Comparison of ENCODE assay signal across 11 cellular contexts in the genomic region with DNA sequence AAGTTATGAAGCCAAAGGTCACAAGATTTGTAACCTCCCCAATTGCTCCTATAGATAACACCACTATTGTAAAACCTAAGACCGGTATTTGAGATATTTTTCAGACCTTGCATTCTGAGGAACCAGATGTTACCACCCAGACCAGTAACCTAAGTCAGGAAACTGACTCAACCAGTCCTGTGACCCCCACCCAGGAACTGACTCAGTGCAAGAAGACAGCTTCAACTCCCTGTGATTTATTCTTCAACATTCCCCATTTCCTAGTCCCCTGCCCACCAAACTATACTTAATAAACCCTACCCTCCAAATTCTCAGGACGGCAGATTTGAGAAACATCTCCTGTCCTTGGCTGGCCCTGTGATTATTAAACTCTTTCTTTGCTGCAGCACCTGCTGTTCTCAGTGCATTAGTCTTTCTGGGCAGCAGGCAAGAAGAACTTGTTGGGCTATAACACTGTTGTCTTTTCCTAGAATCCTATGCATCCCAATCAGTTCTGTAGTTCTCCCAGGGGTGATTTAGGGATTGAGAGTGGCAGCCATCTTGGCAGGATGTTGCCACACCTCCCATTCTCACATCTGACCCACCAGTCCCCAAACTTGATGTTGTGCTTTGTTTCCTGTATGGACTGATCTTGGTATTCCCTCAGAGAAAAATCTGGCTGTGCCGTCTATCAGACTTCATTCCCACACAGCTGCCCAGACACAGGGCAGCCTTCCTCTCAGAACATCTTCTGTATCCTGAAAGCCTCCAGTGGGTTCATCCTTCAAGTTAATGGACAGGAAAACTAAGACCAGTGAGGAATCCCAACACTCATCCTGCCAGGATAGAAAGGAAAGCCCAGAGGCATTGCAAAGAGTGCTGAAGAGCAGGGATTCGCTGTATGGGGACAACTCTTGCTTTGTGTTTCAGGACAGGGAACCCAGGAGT.
DNase-seq lines count a peak whose midpoint lies in the region; ATAC-seq and TF ChIP-seq lines count a peak whose summit lies in the region.
"Had no signal": no experiment of that assay in that cellular context is flagged by ENCODE, and none has a peak within 500 bp of the region (broad histone marks: within the 10 kb centered on the region; RNA-seq: fewer than 3 reads in every experiment).

No MANE protein-coding gene starts in this region.

- H3K4me1 Mint-ChIP-seq in Calu3 (ENCODE audit: low read depth, unreplicated experiment) (peaks cover 21% of the 10 kb centered on the region), natural killer cell (peaks cover 40 to 57% of the 10 kb centered on the region in 2 donors)
- peaks cover 23 to 33% of the 10 kb centered on the region in 2 donors for H3K4me1 Mint-ChIP-seq in effector memory CD8-positive, alpha-beta T cell (ENCODE audit: low read depth in 2 of 2)

- TF ChIP-seq CTCF in Calu3 (IDR thresholded peaks at IDR 0.05; ENCODE audit: unreplicated experiment) (no peak), natural killer cell (IDR thresholded peaks at IDR 0.05) (no peak)

- H3K36me3 Mint-ChIP-seq in Calu3 (ENCODE audit: insufficient read depth, unreplicated experiment) (no peaks in the 10 kb centered on the region), natural killer cell (no peaks in the 10 kb centered on the region)
- H3K36me3 Mint-ChIP-seq in effector memory CD8-positive, alpha-beta T cell (ENCODE audit: insufficient read depth) = no peaks in the 10 kb centered on the region

- peak; percentile 65 for ATAC-seq in effector memory CD8-positive, alpha-beta T cell (replicated peaks)
- ATAC-seq in natural killer cell = peak; percentile 86 to 92 (median 88)
- no peak for ATAC-seq in GM21528 (IDR thresholded peaks at IDR 0.05; ENCODE audit: low FRiP score, unreplicated experiment)
- ATAC-seq in GM18907 (IDR thresholded peaks at IDR 0.05; ENCODE audit: unreplicated experiment) = no peak

- no peaks in the 10 kb centered on the region for H3K9me3 Mint-ChIP-seq in Calu3 (ENCODE audit: low read depth, unreplicated experiment)
- H3K9me3 Mint-ChIP-seq in effector memory CD8-positive, alpha-beta T cell = no peaks in the 10 kb centered on the region
- no peaks in the 10 kb centered on the region for H3K9me3 Mint-ChIP-seq in natural killer cell
- H3K9me3 Mint-ChIP-seq: activated T-cell treated with anti-CD3 and anti-CD28 coated beads, Interleukin-2, amount 50 U/mL, for 4 hours; nephron had no signal

- H3K4me3 Mint-ChIP-seq in Calu3 (ENCODE audit: low read depth, unreplicated experiment) = peak overlapping the region; percentile 17
- H3K4me3 Mint-ChIP-seq in effector memory CD8-positive, alpha-beta T cell = peak overlapping the region in 1 of 2 donors; percentile 58
- peak overlapping the region; percentile 84 for H3K4me3 Mint-ChIP-seq in natural killer cell
- H3K4me3 Mint-ChIP-seq: activated T-cell treated with anti-CD3 and anti-CD28 coated beads, Interleukin-2, amount 50 U/mL, for 4 hours; nephron had no signal

- H3K27ac Mint-ChIP-seq in Calu3 (ENCODE audit: unreplicated experiment) (peak overlapping the region; percentile 74), natural killer cell (peak overlapping the region; percentile 91 to 94)
- peak overlapping the region; percentile 3 to 80 for H3K27ac Mint-ChIP-seq in effector memory CD8-positive, alpha-beta T cell
- H3K27ac Mint-ChIP-seq: nephron had no signal

- H3K27me3 Mint-ChIP-seq in Calu3 (ENCODE audit: unreplicated experiment) = peaks cover 16% of the 10 kb centered on the region
- peaks cover 9 to 32% of the 10 kb centered on the region in 2 donors for H3K27me3 Mint-ChIP-seq in effector memory CD8-positive, alpha-beta T cell
- H3K27me3 Mint-ChIP-seq in natural killer cell (ENCODE audit: low read depth in 2 of 2) = peaks cover 0 to 5% of the 10 kb centered on the region in 2 donors

- peak; percentile 69 for DNase-seq in Calu3
- DNase-seq in NCI-H226 = peak; percentile 93
- DNase-seq in effector memory CD8-positive, alpha-beta T cell = no peak
- no peak for DNase-seq in natural killer cell
- DNase-seq in stimulated activated CD4-positive, alpha-beta T cell treated with anti-CD3 and anti-CD28 coated beads, Interleukin-15, amount 100 ng/mL, for 24 hours = no peak
- no peak for DNase-seq in NCI-H2107 treated with DMSO at 0.1 percent for 48 hours (lab: John Stamatoyannopoulos, UW; ENCODE audit: unreplicated experiment)
- DNase-seq: activated T-cell treated with anti-CD3 and anti-CD28 coated beads, Interleukin-2, amount 50 U/mL, for 4 hours; NCI-H774 had no signal

- CTCF ChIA-PET in Calu3 (lab: Charles Lee) = interaction anchor here (0.5 kb wide), 1 partner anchor 104 kb away, joined by 3 read pairs; no protein-coding TSS in a partner anchor

- no TSS peak for BruUV-seq in Calu3 (replicated peaks; lab: Mats Ljungman, UMichigan)

- intact Hi-C loops in Calu3 (cut with micrococcal nuclease; ENCODE audit: unreplicated experiment) (no loop called here), natural killer cell (cut with micrococcal nuclease) (loop anchor here (2.0 kb wide), 1 partner anchor 51 kb away; no protein-coding TSS in a partner anchor)

Comparison
In these comparisons a context has a peak if more than half of its experiments do, and no peak if none do; other contexts are left out.
1. DNase-seq: peak in Calu3 (single experiment) and NCI-H226 (single experiment); none in effector memory CD8-positive, alpha-beta T cell (0 of 3), natural killer cell (single experiment), stimulated activated CD4-positive, alpha-beta T cell treated with anti-CD3 and anti-CD28 coated beads, Interleukin-15, amount 100 ng/mL, for 24 hours (single experiment) and NCI-H2107 treated with DMSO at 0.1 percent for 48 hours (single experiment).
2. H3K27ac Mint-ChIP-seq: peak in every context shown above with its lines; median percentile 92 in natural killer cell; 74 in Calu3; 42 in effector memory CD8-positive, alpha-beta T cell.
3. ATAC-seq: peak in effector memory CD8-positive, alpha-beta T cell (single experiment) and natural killer cell (3 of 3); none in GM21528 (single experiment) and GM18907 (single experiment).